ENCODE assay signal across 1 cellular context in the genomic region with DNA sequence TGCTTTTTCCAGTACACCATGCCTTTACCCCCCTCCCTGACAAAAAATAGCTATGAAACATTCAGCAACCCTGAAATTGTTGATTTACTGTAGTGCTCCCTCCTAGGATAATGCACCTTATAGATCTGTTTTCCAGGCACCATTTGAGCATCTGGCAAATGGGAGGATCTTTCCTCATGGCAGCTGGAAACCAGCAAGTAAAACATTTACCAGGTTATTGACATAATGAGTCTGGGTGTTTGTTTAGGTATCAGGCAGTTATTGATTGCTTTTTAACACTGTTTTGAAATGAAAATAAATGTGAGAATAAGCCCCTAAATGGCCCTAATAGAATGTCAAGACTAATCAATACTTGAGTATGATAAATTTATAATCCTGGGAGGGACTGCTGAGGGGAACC.
TF ChIP-seq lines count a peak whose summit lies in the region.

No MANE protein-coding gene starts in this region.

TF ChIP-seq in HepG2, 621 proteins besides CTCF, POLR2A, EP300 and RAD21 (continued from another document and continues in another):
- TF ChIP-seq, protein P1, sequence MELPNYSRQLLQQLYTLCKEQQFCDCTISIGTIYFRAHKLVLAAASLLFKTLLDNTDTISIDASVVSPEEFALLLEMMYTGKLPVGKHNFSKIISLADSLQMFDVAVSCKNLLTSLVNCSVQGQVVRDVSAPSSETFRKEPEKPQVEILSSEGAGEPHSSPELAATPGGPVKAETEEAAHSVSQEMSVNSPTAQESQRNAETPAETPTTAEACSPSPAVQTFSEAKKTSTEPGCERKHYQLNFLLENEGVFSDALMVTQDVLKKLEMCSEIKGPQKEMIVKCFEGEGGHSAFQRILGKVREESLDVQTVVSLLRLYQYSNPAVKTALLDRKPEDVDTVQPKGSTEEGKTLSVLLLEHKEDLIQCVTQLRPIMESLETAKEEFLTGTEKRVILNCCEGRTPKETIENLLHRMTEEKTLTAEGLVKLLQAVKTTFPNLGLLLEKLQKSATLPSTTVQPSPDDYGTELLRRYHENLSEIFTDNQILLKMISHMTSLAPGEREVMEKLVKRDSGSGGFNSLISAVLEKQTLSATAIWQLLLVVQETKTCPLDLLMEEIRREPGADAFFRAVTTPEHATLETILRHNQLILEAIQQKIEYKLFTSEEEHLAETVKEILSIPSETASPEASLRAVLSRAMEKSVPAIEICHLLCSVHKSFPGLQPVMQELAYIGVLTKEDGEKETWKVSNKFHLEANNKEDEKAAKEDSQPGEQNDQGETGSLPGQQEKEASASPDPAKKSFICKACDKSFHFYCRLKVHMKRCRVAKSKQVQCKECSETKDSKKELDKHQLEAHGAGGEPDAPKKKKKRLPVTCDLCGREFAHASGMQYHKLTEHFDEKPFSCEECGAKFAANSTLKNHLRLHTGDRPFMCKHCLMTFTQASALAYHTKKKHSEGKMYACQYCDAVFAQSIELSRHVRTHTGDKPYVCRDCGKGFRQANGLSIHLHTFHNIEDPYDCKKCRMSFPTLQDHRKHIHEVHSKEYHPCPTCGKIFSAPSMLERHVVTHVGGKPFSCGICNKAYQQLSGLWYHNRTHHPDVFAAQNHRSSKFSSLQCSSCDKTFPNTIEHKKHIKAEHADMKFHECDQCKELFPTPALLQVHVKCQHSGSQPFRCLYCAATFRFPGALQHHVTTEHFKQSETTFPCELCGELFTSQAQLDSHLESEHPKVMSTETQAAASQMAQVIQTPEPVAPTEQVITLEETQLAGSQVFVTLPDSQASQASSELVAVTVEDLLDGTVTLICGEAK (IDR thresholded peaks at IDR 0.05), result no peak
- TF ChIP-seq, protein P1 (CRISPR knock-in tag; IDR thresholded peaks at IDR 0.05), result no peak
- no peak for TF ChIP-seq ZBTB4 (CRISPR knock-in tag; IDR thresholded peaks at IDR 0.05; ENCODE audit: borderline replicate concordance)
- no peak for TF ChIP-seq NR3C1 (CRISPR knock-in tag; IDR thresholded peaks at IDR 0.05)
- TF ChIP-seq TAF15 (IDR thresholded peaks at IDR 0.05; ENCODE audit: low read depth, low read length, poor library complexity, severe bottlenecking), result no peak
- no peak for TF ChIP-seq ZNF224 (CRISPR knock-in tag; IDR thresholded peaks at IDR 0.05)
- TF ChIP-seq, protein P2, sequence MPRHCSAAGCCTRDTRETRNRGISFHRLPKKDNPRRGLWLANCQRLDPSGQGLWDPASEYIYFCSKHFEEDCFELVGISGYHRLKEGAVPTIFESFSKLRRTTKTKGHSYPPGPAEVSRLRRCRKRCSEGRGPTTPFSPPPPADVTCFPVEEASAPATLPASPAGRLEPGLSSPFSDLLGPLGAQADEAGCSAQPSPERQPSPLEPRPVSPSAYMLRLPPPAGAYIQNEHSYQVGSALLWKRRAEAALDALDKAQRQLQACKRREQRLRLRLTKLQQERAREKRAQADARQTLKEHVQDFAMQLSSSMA (CRISPR knock-in tag; IDR thresholded peaks at IDR 0.05), result no peak
- TF ChIP-seq IRF1 (CRISPR knock-in tag; IDR thresholded peaks at IDR 0.05; ENCODE audit: low read depth), result no peak
- TF ChIP-seq ZNF777 (CRISPR knock-in tag; IDR thresholded peaks at IDR 0.05), result no peak
- TF ChIP-seq PRDM15 (CRISPR knock-in tag; IDR thresholded peaks at IDR 0.05), result no peak
- TF ChIP-seq MYC (CRISPR knock-in tag; IDR thresholded peaks at IDR 0.05; ENCODE audit: borderline replicate concordance), result no peak
- no peak for TF ChIP-seq MLLT10 (CRISPR knock-in tag; IDR thresholded peaks at IDR 0.05)
- TF ChIP-seq MED1 (CRISPR knock-in tag; IDR thresholded peaks at IDR 0.05), result no peak
- no peak for TF ChIP-seq NFKB2 (CRISPR knock-in tag; IDR thresholded peaks at IDR 0.05; ENCODE audit: borderline replicate concordance)
- TF ChIP-seq ZMYM2 (CRISPR knock-in tag; IDR thresholded peaks at IDR 0.05), result no peak
- 0 out of 2 replicates have a peak, but pooled peaks have one; percentile 51 for TF ChIP-seq THAP11 (CRISPR knock-in tag; IDR thresholded peaks at IDR 0.05)
- TF ChIP-seq JDP2 (CRISPR knock-in tag; IDR thresholded peaks at IDR 0.05; ENCODE audit: borderline replicate concordance), result no peak
- no peak for TF ChIP-seq ZNF660 (CRISPR knock-in tag; IDR thresholded peaks at IDR 0.05; ENCODE audit: borderline replicate concordance, low read depth)
- no peak for TF ChIP-seq ZBTB39 (CRISPR knock-in tag; IDR thresholded peaks at IDR 0.05)
- TF ChIP-seq, protein P3, sequence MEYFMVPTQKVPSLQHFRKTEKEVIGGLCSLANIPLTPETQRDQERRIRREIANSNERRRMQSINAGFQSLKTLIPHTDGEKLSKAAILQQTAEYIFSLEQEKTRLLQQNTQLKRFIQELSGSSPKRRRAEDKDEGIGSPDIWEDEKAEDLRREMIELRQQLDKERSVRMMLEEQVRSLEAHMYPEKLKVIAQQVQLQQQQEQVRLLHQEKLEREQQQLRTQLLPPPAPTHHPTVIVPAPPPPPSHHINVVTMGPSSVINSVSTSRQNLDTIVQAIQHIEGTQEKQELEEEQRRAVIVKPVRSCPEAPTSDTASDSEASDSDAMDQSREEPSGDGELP (IDR thresholded peaks at IDR 0.05; ENCODE audit: borderline replicate concordance, low read depth), result peak; percentile 50
- TF ChIP-seq KMT2A (CRISPR knock-in tag; IDR thresholded peaks at IDR 0.05), result no peak
- no peak for TF ChIP-seq ZKSCAN8 (CRISPR knock-in tag; IDR thresholded peaks at IDR 0.05; ENCODE audit: borderline replicate concordance)
- no peak for TF ChIP-seq ZNF737 (CRISPR knock-in tag; IDR thresholded peaks at IDR 0.05; ENCODE audit: borderline replicate concordance)
- TF ChIP-seq CEBPZ (IDR thresholded peaks at IDR 0.05; ENCODE audit: low read length), result no peak
- TF ChIP-seq MBNL3 (CRISPR knock-in tag; conservative IDR thresholded peaks at IDR 0.05), result no peak
